ENCODE assay signal across 13 cellular contexts in the genomic region with DNA sequence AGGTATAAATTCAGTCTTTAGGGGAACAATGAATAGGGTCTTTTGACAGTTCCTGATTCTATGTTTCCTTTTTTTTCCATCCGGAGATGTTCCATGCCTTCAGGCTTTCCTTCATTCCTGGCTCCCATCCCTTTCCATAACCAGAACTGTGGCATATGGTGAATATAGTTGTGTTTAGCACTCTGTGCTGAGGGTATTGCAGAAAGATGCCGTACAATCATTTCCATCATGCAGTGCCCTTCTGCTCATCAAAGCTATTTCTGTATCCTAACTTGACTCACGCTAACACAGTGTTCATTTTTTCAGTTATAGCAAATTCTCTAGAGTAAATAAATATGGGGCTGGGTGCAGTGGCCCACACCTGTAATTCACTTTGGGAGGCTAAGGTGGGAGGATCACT.
DNase-seq lines count a peak whose midpoint lies in the region; ATAC-seq and TF ChIP-seq lines count a peak whose summit lies in the region.
"Had no signal": no experiment of that assay in that cellular context is flagged by ENCODE, and none has a peak within 500 bp of the region (broad histone marks: within the 10 kb centered on the region; RNA-seq: fewer than 3 reads in every experiment).

No MANE protein-coding gene starts in this region.

- DNase-seq in activated CD4-positive, alpha-beta memory T cell treated with anti-CD3 and anti-CD28 coated beads for 36 hours = no peak
- DNase-seq in activated CD4-positive, alpha-beta memory T cell treated with anti-CD3 and anti-CD28 coated beads, Interleukin-2, amount 10 ng/mL, durations not matched to agents 7 days and 5 days = no peak
- DNase-seq in NCI-H1694 (lab: John Stamatoyannopoulos, UW) (peak; percentile 58), endothelial cell (ENCODE audit: low spot score) (no peak), COLO829 (ENCODE audit: low spot score) (no peak)
- DNase-seq: colonic mucosa, lower lobe of right lung, NCI-H2029, NCI-H774 had no signal

- H3K27ac Mint-ChIP-seq in activated CD4-positive, alpha-beta memory T cell treated with anti-CD3 and anti-CD28 coated beads for 36 hours = peak overlapping the region; percentile 94
- no peak overlapping the region for H3K27ac Mint-ChIP-seq in activated CD4-positive, alpha-beta memory T cell treated with anti-CD3 and anti-CD28 coated beads, Interleukin-2, amount 10 ng/mL, durations not matched to agents 7 days and 5 days
- H3K27ac Mint-ChIP-seq in endothelial cell (ENCODE audit: unreplicated experiment) = peak overlapping the region; percentile 96
- peak overlapping the region; percentile 63 for H3K27ac Mint-ChIP-seq in stimulated activated memory B cell treated with anti-CD40 and anti-IgM and Interleukin-4, amounts not matched to agents 10 μg/mL and 1 μg/mL and 100 μg/mL, for 72 hours

- no peak overlapping the region for H3K4me3 Mint-ChIP-seq in activated CD4-positive, alpha-beta memory T cell treated with anti-CD3 and anti-CD28 coated beads for 36 hours
- H3K4me3 Mint-ChIP-seq in activated CD4-positive, alpha-beta memory T cell treated with anti-CD3 and anti-CD28 coated beads, Interleukin-2, amount 10 ng/mL, durations not matched to agents 7 days and 5 days = no peak overlapping the region
- H3K4me3 Mint-ChIP-seq in endothelial cell (ENCODE audit: unreplicated experiment) = peak overlapping the region; percentile 11
- H3K4me3 Mint-ChIP-seq in stimulated activated memory B cell treated with anti-CD40 and anti-IgM and Interleukin-4, amounts not matched to agents 10 μg/mL and 1 μg/mL and 100 μg/mL, for 72 hours = no peak overlapping the region

- no peak for ATAC-seq in stimulated activated memory B cell treated with anti-CD40 and anti-IgM and Interleukin-4, amounts not matched to agents 10 μg/mL and 1 μg/mL and 100 μg/mL, for 72 hours
- ATAC-seq in HG02840 (IDR thresholded peaks at IDR 0.05; ENCODE audit: low FRiP score, unreplicated experiment) (no peak), HG02852 (IDR thresholded peaks at IDR 0.05; ENCODE audit: unreplicated experiment) (no peak)
- ATAC-seq: esophagus mucosa, lower lobe of right lung had no signal

- H3K4me1 Mint-ChIP-seq in activated CD4-positive, alpha-beta memory T cell treated with anti-CD3 and anti-CD28 coated beads for 36 hours (ENCODE audit: low read depth) = peaks cover 85% of the 10 kb centered on the region
- H3K4me1 Mint-ChIP-seq in activated CD4-positive, alpha-beta memory T cell treated with anti-CD3 and anti-CD28 coated beads, Interleukin-2, amount 10 ng/mL, durations not matched to agents 7 days and 5 days = peaks cover 71% of the 10 kb centered on the region
- peaks cover 77% of the 10 kb centered on the region for H3K4me1 Mint-ChIP-seq in endothelial cell (ENCODE audit: unreplicated experiment)
- peaks cover 87% of the 10 kb centered on the region for H3K4me1 Mint-ChIP-seq in stimulated activated memory B cell treated with anti-CD40 and anti-IgM and Interleukin-4, amounts not matched to agents 10 μg/mL and 1 μg/mL and 100 μg/mL, for 72 hours

- TF ChIP-seq CTCF in endothelial cell (IDR thresholded peaks at IDR 0.05; ENCODE audit: unreplicated experiment) = no peak

- CTCF ChIA-PET in activated CD4-positive, alpha-beta memory T cell treated with anti-CD3 and anti-CD28 coated beads for 36 hours (lab: Charles Lee) = interaction anchor here (1.0 kb wide), 1 partner anchor 12 kb away, joined by 3 read pairs; no protein-coding TSS in a partner anchor
- CTCF ChIA-PET in activated CD4-positive, alpha-beta memory T cell treated with anti-CD3 and anti-CD28 coated beads, Interleukin-2, amount 10 ng/mL, durations not matched to agents 7 days and 5 days (lab: Charles Lee) = interaction anchor here (1.0 to 1.3 kb wide), 2 partner anchors 33 to 67 kb away, joined by 3 read pairs; no protein-coding TSS in a partner anchor

- H3K36me3 Mint-ChIP-seq in activated CD4-positive, alpha-beta memory T cell treated with anti-CD3 and anti-CD28 coated beads for 36 hours = no peaks in the 10 kb centered on the region
- H3K36me3 Mint-ChIP-seq in activated CD4-positive, alpha-beta memory T cell treated with anti-CD3 and anti-CD28 coated beads, Interleukin-2, amount 10 ng/mL, durations not matched to agents 7 days and 5 days (ENCODE audit: low read depth) = peaks cover 51% of the 10 kb centered on the region
- peaks cover 44% of the 10 kb centered on the region for H3K36me3 Mint-ChIP-seq in endothelial cell (ENCODE audit: low read depth, unreplicated experiment)
- peaks cover 20% of the 10 kb centered on the region for H3K36me3 Mint-ChIP-seq in stimulated activated memory B cell treated with anti-CD40 and anti-IgM and Interleukin-4, amounts not matched to agents 10 μg/mL and 1 μg/mL and 100 μg/mL, for 72 hours

- POLR2A ChIA-PET in activated CD4-positive, alpha-beta memory T cell treated with anti-CD3 and anti-CD28 coated beads for 36 hours (lab: Charles Lee) = interaction anchor here (1.0 to 4.9 kb wide), 5 partner anchors 12 to 32 kb away, joined by 3 to 25 read pairs (median 5); no protein-coding TSS in a partner anchor
- POLR2A ChIA-PET in activated CD4-positive, alpha-beta memory T cell treated with anti-CD3 and anti-CD28 coated beads, Interleukin-2, amount 10 ng/mL, durations not matched to agents 7 days and 5 days (lab: Charles Lee) = interaction anchor here (1.2 to 2.9 kb wide), 4 partner anchors 9 to 67 kb away, joined by 3 to 29 read pairs (median 6); no protein-coding TSS in a partner anchor

- no peaks in the 10 kb centered on the region for H3K27me3 Mint-ChIP-seq in activated CD4-positive, alpha-beta memory T cell treated with anti-CD3 and anti-CD28 coated beads for 36 hours
- no peaks in the 10 kb centered on the region for H3K27me3 Mint-ChIP-seq in activated CD4-positive, alpha-beta memory T cell treated with anti-CD3 and anti-CD28 coated beads, Interleukin-2, amount 10 ng/mL, durations not matched to agents 7 days and 5 days
- H3K27me3 Mint-ChIP-seq in endothelial cell (ENCODE audit: unreplicated experiment) = peaks cover 37% of the 10 kb centered on the region
- no peaks in the 10 kb centered on the region for H3K27me3 Mint-ChIP-seq in stimulated activated memory B cell treated with anti-CD40 and anti-IgM and Interleukin-4, amounts not matched to agents 10 μg/mL and 1 μg/mL and 100 μg/mL, for 72 hours

- intact Hi-C loops in activated CD4-positive, alpha-beta memory T cell treated with anti-CD3 and anti-CD28 coated beads for 36 hours (cut with micrococcal nuclease) = no loop called here

- no peaks in the 10 kb centered on the region for H3K9me3 Mint-ChIP-seq in activated CD4-positive, alpha-beta memory T cell treated with anti-CD3 and anti-CD28 coated beads for 36 hours
- no peaks in the 10 kb centered on the region for H3K9me3 Mint-ChIP-seq in activated CD4-positive, alpha-beta memory T cell treated with anti-CD3 and anti-CD28 coated beads, Interleukin-2, amount 10 ng/mL, durations not matched to agents 7 days and 5 days
- no peaks in the 10 kb centered on the region for H3K9me3 Mint-ChIP-seq in endothelial cell (ENCODE audit: unreplicated experiment)
- H3K9me3 Mint-ChIP-seq in stimulated activated memory B cell treated with anti-CD40 and anti-IgM and Interleukin-4, amounts not matched to agents 10 μg/mL and 1 μg/mL and 100 μg/mL, for 72 hours = no peaks in the 10 kb centered on the region
